ENCODE assay signal across 10 cellular contexts in the genomic region with DNA sequence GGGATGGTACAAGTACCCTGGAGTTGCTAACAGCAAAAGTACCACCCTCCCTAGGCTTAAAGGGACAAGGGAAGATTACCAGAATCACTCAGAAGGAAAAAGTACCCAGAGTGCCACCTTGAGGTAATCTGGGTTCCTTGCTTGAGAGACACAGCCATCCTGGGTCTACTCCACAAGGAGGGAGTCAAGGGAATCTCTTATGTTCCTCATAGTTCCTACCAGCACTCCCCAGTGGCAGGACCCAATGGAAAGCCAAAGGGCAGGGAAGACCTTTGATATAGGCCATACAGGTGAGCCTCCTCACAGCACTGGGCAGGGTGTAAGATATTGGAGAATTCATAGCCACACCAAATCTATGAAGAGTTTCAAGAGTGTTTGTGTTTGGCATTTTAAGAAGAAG. TPM values are rescaled to one million over a fixed set of nuclear protein-coding genes. Genes with fewer than 3 reads are reported as not detected.
DNase-seq lines count a peak whose midpoint lies in the region; TF ChIP-seq lines count a peak whose summit lies in the region.
"Had no signal": no experiment of that assay in that cellular context is flagged by ENCODE, and none has a peak within 500 bp of the region (broad histone marks: within the 10 kb centered on the region; RNA-seq: fewer than 3 reads in every experiment).

No MANE protein-coding gene starts in this region.

- H3K27ac Mint-ChIP-seq in Caco-2 (ENCODE audit: unreplicated experiment): no peak overlapping the region
- peak overlapping the region; percentile 85 for H3K27ac Mint-ChIP-seq in activated T-cell treated with anti-CD3 and anti-CD28 coated beads, Interleukin-2, amount 50 U/mL, for 24 hours

- H3K4me3 ChIP-seq in Caco-2 (ENCODE audit: low read depth, low read length) (no peak overlapping the region), colonic mucosa (no peak overlapping the region)

- H3K4me1 ChIP-seq in Caco-2: no peaks in the 10 kb centered on the region
- no peaks in the 10 kb centered on the region for H3K4me1 ChIP-seq in colonic mucosa

- H3K27ac ChIP-seq in colonic mucosa: no peak overlapping the region

- H3K27me3 Mint-ChIP-seq in Caco-2 (ENCODE audit: insufficient read depth, unreplicated experiment): no peaks in the 10 kb centered on the region
- H3K27me3 Mint-ChIP-seq in activated T-cell treated with anti-CD3 and anti-CD28 coated beads, Interleukin-2, amount 50 U/mL, for 24 hours: no peaks in the 10 kb centered on the region

- peak in 1 of 2 experiments; percentile 36 for TF ChIP-seq CTCF in Caco-2 (IDR thresholded peaks at IDR 0.05; ENCODE audit: insufficient read depth in 1 of 2, low read depth in 1 of 2, low read length in 1 of 2, severe bottlenecking in 1 of 2, unreplicated experiment in 1 of 2)
- TF ChIP-seq CTCF in colonic mucosa (IDR thresholded peaks at IDR 0.05): no peak

- POLR2A ChIA-PET in Caco-2 (lab: Charles Lee): no interaction called here

- H3K4me3 Mint-ChIP-seq in Caco-2 (ENCODE audit: unreplicated experiment): no peak overlapping the region
- H3K4me3 Mint-ChIP-seq in activated T-cell treated with anti-CD3 and anti-CD28 coated beads, Interleukin-2, amount 50 U/mL, for 24 hours: peak overlapping the region; percentile 38

- H3K9me3 Mint-ChIP-seq in Caco-2 (ENCODE audit: unreplicated experiment): no peaks in the 10 kb centered on the region
- no peaks in the 10 kb centered on the region for H3K9me3 Mint-ChIP-seq in activated T-cell treated with anti-CD3 and anti-CD28 coated beads, Interleukin-2, amount 50 U/mL, for 24 hours

- H3K36me3 ChIP-seq in Caco-2 (ENCODE audit: control insufficient read depth, insufficient read depth, low read length): no peaks in the 10 kb centered on the region
- H3K36me3 ChIP-seq in colonic mucosa: no peaks in the 10 kb centered on the region

- DNase-seq in Caco-2 (peak; percentile 36 to 42), HT1080 (ENCODE audit: low read depth) (peak; percentile 54), kidney tubule cell (ENCODE audit: low spot score) (peak; percentile 50), SKM-1 (lab: John Stamatoyannopoulos, UW; ENCODE audit: unreplicated experiment) (no peak), pons (ENCODE audit: low spot score) (no peak), hypothalamus (lab: John Stamatoyannopoulos, UW) (no peak), colonic mucosa (no peak)
- peak; percentile 51 for DNase-seq in activated T-cell treated with anti-CD3 and anti-CD28 coated beads, Interleukin-2, amount 50 U/mL, for 24 hours
- DNase-seq: GOT3 had no signal

- no peaks in the 10 kb centered on the region for H3K36me3 Mint-ChIP-seq in Caco-2 (ENCODE audit: insufficient read depth, unreplicated experiment)
- peaks cover 68% of the 10 kb centered on the region for H3K36me3 Mint-ChIP-seq in activated T-cell treated with anti-CD3 and anti-CD28 coated beads, Interleukin-2, amount 50 U/mL, for 24 hours (ENCODE audit: low read depth)

- CTCF ChIA-PET in Caco-2 (lab: Charles Lee): no interaction called here

- H3K4me1 Mint-ChIP-seq in Caco-2 (ENCODE audit: low read depth, unreplicated experiment): no peaks in the 10 kb centered on the region
- H3K4me1 Mint-ChIP-seq in activated T-cell treated with anti-CD3 and anti-CD28 coated beads, Interleukin-2, amount 50 U/mL, for 24 hours (ENCODE audit: low read depth): peaks cover 25% of the 10 kb centered on the region

- H3K9me3 ChIP-seq in Caco-2 (no peaks in the 10 kb centered on the region), colonic mucosa (no peaks in the 10 kb centered on the region)

- intact Hi-C loops in Caco-2 (cut with micrococcal nuclease; ENCODE audit: unreplicated experiment): loop anchor here (2.0 kb wide), 2 partner anchors 126 to 140 kb away; no protein-coding TSS in a partner anchor
- intact Hi-C loops in colonic mucosa (cut with DNase I): no loop called here

- BruUV-seq in Caco-2 (replicated peaks; lab: Mats Ljungman, UMichigan): no TSS peak

- H3K9ac ChIP-seq in colonic mucosa (ENCODE audit: low read depth in 2 of 2, low read length in 2 of 2): no peak overlapping the region

- no peaks in the 10 kb centered on the region for H3K27me3 ChIP-seq in Caco-2 (replicated peaks; ENCODE audit: control insufficient read depth, insufficient read depth, low read length)
- no peaks in the 10 kb centered on the region for H3K27me3 ChIP-seq in colonic mucosa

RNA-seq across cellular contexts. Expression of gene IL2, which starts 5.7 kb away (rescaled TPM):
- total RNA-seq in Caco-2 (2022): not detected in 2 replicates
- not detected in 2 replicates for total RNA-seq in HT1080 (2014; rRNA removed; shearing (Covaris generic))
- not detected in 2 replicates for polyA plus RNA-seq in HT1080 (2015; cell fraction: cytosol; rRNA removed)
- not detected in 2 replicates for polyA plus RNA-seq in HT1080 (2015; cell fraction: nucleus; rRNA removed)
- 1 to 10 TPM in 1 of 2 donors, not detected in 1; 3.3 TPM for total RNA-seq in colonic mucosa
- polyA plus RNA-seq: adipose tissue had no signal

Comparison
In these comparisons a context has a peak if more than half of its experiments do, and no peak if none do; other contexts are left out.
1. DNase-seq: peak in Caco-2 (2 of 2), HT1080 (single experiment), activated T-cell treated with anti-CD3 and anti-CD28 coated beads, Interleukin-2, amount 50 U/mL, for 24 hours (single experiment) and kidney tubule cell (single experiment); none in SKM-1 (single experiment), pons (single experiment), hypothalamus (0 of 51) and colonic mucosa (single experiment).